In genomic region chr7:158239290-158239981, GRCh38 we compare ENCODE assay signal across 14 cellular contexts.
DNase-seq lines count a peak whose midpoint lies in the region; ATAC-seq, FAIRE-seq and TF ChIP-seq lines count a peak whose summit lies in the region.
"Had no signal": no experiment of that assay in that cellular context is flagged by ENCODE, and none has a peak within 500 bp of the region (broad histone marks: within the 10 kb centered on the region; RNA-seq: fewer than 3 reads in every experiment).

No MANE protein-coding gene starts in this region.

- H3K9me3 ChIP-seq in small intestine (ENCODE audit: control insufficient read depth, low read depth), result no peaks in the 10 kb centered on the region
- H3K9me3 ChIP-seq: A549 had no signal

- 19 to 71% (median 28%) methylated on average over 30 of the region's 30 CpGs for WGBS in small intestine, 3 donors

- no peak for TF ChIP-seq CTCF in VCaP (conservative IDR thresholded peaks at IDR 0.05)

- peak in 2 of 3 experiments; percentile 18 to 97 for DNase-seq in NCI-H1417 (lab: John Stamatoyannopoulos, UW)
- no peak for DNase-seq in NCI-H1417 treated with DMSO at 0.1 percent for 48 hours (lab: John Stamatoyannopoulos, UW)
- DNase-seq in NCI-H2029 (lab: John Stamatoyannopoulos, UW), result peak; percentile 98
- DNase-seq in small intestine, result peak; percentile 86
- DNase-seq in left lobe of liver (ENCODE audit: low spot score), result no peak
- DNase-seq in T-helper 9 cell, result no peak
- DNase-seq: activated CD4-positive, CD25-positive, alpha-beta regulatory T cell treated with anti-CD3 and anti-CD28 coated beads, Interleukin-2, amount 50 U/mL, for 72 hours; naive thymus-derived CD4-positive, alpha-beta T cell; NCI-H146; stimulated activated CD4-positive, alpha-beta T cell treated with anti-CD3 and anti-CD28 coated beads, Interleukin-12 subunit alpha, Interleukin-12 subunit beta, amount 100 ng/mL, for 4 hours had no signal

- no peak overlapping the region for H3K4me3 ChIP-seq in small intestine (ENCODE audit: low read depth in 1 of 2, low read length in 2 of 2)
- H3K4me3 ChIP-seq: A549, cardiac muscle cell had no signal

- H3K27ac ChIP-seq in VCaP (peak overlapping the region; percentile 54), small intestine (ENCODE audit: low read depth in 1 of 2, low read length in 1 of 2) (no peak overlapping the region)
- H3K27ac ChIP-seq: A549, cardiac muscle cell had no signal

- H3K36me3 ChIP-seq in small intestine (ENCODE audit: control insufficient read depth in 2 of 2, insufficient read depth in 2 of 2, low read length in 2 of 2), result no peaks in the 10 kb centered on the region
- H3K36me3 ChIP-seq: cardiac muscle cell had no signal

- ATAC-seq in left lobe of liver (no peak), HG02571 (IDR thresholded peaks at IDR 0.05; ENCODE audit: unreplicated experiment) (no peak)
- ATAC-seq: A549; naive thymus-derived CD4-positive, alpha-beta T cell had no signal

- H3K27me3 ChIP-seq in small intestine (ENCODE audit: control insufficient read depth in 2 of 2, insufficient read depth in 2 of 2, low read length in 2 of 2), result no peaks in the 10 kb centered on the region
- H3K27me3 ChIP-seq: cardiac muscle cell had no signal

- FAIRE-seq in small intestine (lab: Jason Lieb, UNC), result no peak
- FAIRE-seq: A549 had no signal

- no peaks in the 10 kb centered on the region for H3K4me1 ChIP-seq in small intestine (ENCODE audit: control insufficient read depth in 2 of 2, insufficient read depth in 1 of 2, low read depth in 1 of 2, low read length in 1 of 2)
- H3K4me1 ChIP-seq: A549 had no signal

Comparison
In these comparisons a context has a peak if more than half of its experiments do, and no peak if none do; other contexts are left out.
1. DNase-seq: peak in NCI-H1417 (2 of 3), NCI-H2029 (single experiment) and small intestine (single experiment); none in NCI-H1417 treated with DMSO at 0.1 percent for 48 hours (single experiment), left lobe of liver (single experiment) and T-helper 9 cell (single experiment).